ENCODE assay signal across 22 cellular contexts in genomic region chr9:20663133-20663532, GRCh38.
"Had no signal": no experiment of that assay in that cellular context is flagged by ENCODE, and none has a peak within 500 bp of the region (broad histone marks: within the 10 kb centered on the region; RNA-seq: fewer than 3 reads in every experiment).

No MANE protein-coding gene starts in this region.

- H3K4me2 ChIP-seq: PC-9 had no signal

- H3K9me3 ChIP-seq: Peyer's patch, SJCRH30 had no signal

- H2AFZ ChIP-seq: PC-9 had no signal

- H3K27ac ChIP-seq: PC-9, Peyer's patch, SJCRH30 had no signal

- DNase-seq: KBM-7, MV-4-11, NCI-H1048, NCI-H1105, NCI-H1417, NCI-H1436 treated with DMSO at 0.1 percent for 48 hours, NCI-H1694, NCI-H187 treated with DMSO at 0.1 percent for 48 hours, NCI-H2029 treated with DMSO at 0.1 percent for 48 hours, NCI-H2107, NCI-H2227 treated with DMSO at 0.1 percent for 48 hours, NCI-H524, NCI-H526 treated with DMSO at 0.1 percent for 48 hours, NCI-H774, OCI-M1, PC-9, Peyer's patch, SHP77 treated with DMSO at 0.1 percent for 48 hours, SJCRH30, T-helper 1 cell had no signal

- ATAC-seq: Right ventricle myocardium inferior, SK-N-SH treated with all-trans-retinoic acid at 6 μM for 48 hours had no signal

- H3K36me3 ChIP-seq: Peyer's patch, SJCRH30 had no signal

- H3K27me3 ChIP-seq: Peyer's patch had no signal

- H3K4me3 ChIP-seq: PC-9, Peyer's patch, SJCRH30 had no signal
